ENCODE assay signal across 8 cellular contexts in genomic region chr12:32534698-32535097, GRCh38.
DNase-seq lines count a peak whose midpoint lies in the region; ATAC-seq and TF ChIP-seq lines count a peak whose summit lies in the region.

No MANE protein-coding gene starts in this region.

- H3K36me3 ChIP-seq in GM23248 (ENCODE audit: low read depth) (no peaks in the 10 kb centered on the region), ascending aorta (no peaks in the 10 kb centered on the region), kidney epithelial cell (ENCODE audit: control insufficient read depth, insufficient read depth, low read length) (no peaks in the 10 kb centered on the region), spleen (no peaks in the 10 kb centered on the region)

- H3K9me3 ChIP-seq in GM23248 (ENCODE audit: low read depth), result no peaks in the 10 kb centered on the region
- H3K9me3 ChIP-seq in ascending aorta, result no peaks in the 10 kb centered on the region
- H3K9me3 ChIP-seq in spleen, result no peaks in the 10 kb centered on the region

- peaks cover 29% of the 10 kb centered on the region for H3F3A ChIP-seq in GM23248 (ENCODE audit: insufficient read depth)

- H4K20me1 ChIP-seq in GM23248 (ENCODE audit: insufficient read depth), result no peaks in the 10 kb centered on the region

- H3K27me3 ChIP-seq in GM23248 (replicated peaks; ENCODE audit: insufficient read depth) (no peaks in the 10 kb centered on the region), ascending aorta (no peaks in the 10 kb centered on the region), kidney epithelial cell (ENCODE audit: control insufficient read depth, insufficient read depth, low read length) (no peaks in the 10 kb centered on the region), spleen (replicated peaks in 1 of 7) (no peaks in the 10 kb centered on the region)

- peak overlapping the region; percentile 62 for H2AFZ ChIP-seq in GM23248

- H3K4me3 ChIP-seq in GM23248 (peak overlapping the region; percentile 74), ascending aorta (peak overlapping the region; percentile 48 to 67), kidney epithelial cell (ENCODE audit: low read depth, low read length) (peak overlapping the region; percentile 22), spleen (peak overlapping the region; percentile 18 to 65 (median 37))

- H3K27ac ChIP-seq in GM23248 (peak overlapping the region; percentile 51), ascending aorta (peak overlapping the region; percentile 74 to 85), spleen (peak overlapping the region; percentile 30 to 83 (median 76))

- no peak overlapping the region for H3K27ac Mint-ChIP-seq in activated CD4-positive, alpha-beta T cell treated with anti-CD3 and anti-CD28 coated beads, Interleukin-2, amount 10 ng/mL, durations not matched to agents 24 days and 14 days

- in situ Hi-C loops in GM23248 (cut with MboI), result no loop called here

- no peak for TF ChIP-seq CTCF in ascending aorta (IDR thresholded peaks at IDR 0.05)
- no peak for TF ChIP-seq CTCF in kidney epithelial cell (IDR thresholded peaks at IDR 0.05; ENCODE audit: insufficient read depth, low read length, poor library complexity, severe bottlenecking)
- no peak for TF ChIP-seq CTCF in spleen (IDR thresholded peaks at IDR 0.05 in 8 of 11, conservative IDR thresholded peaks at IDR 0.05 in 3 of 11)

- H3K4me1 ChIP-seq in GM23248 (ENCODE audit: insufficient read depth) (peaks cover 26% of the 10 kb centered on the region), ascending aorta (peaks cover 6 to 28% of the 10 kb centered on the region in 2 donors), spleen (peaks cover 5 to 64% (median 39%) of the 10 kb centered on the region in 6 donors)

- no peaks in the 10 kb centered on the region for H3K9me3 Mint-ChIP-seq in activated CD4-positive, alpha-beta T cell treated with anti-CD3 and anti-CD28 coated beads, Interleukin-2, amount 10 ng/mL, durations not matched to agents 24 days and 14 days

- no peak for TF ChIP-seq POLR2A in spleen (IDR thresholded peaks at IDR 0.05)

- H3K27me3 Mint-ChIP-seq in activated CD4-positive, alpha-beta T cell treated with anti-CD3 and anti-CD28 coated beads, Interleukin-2, amount 10 ng/mL, durations not matched to agents 24 days and 14 days, result peaks cover 25% of the 10 kb centered on the region

- WGBS in GM23248 (ENCODE audit: low coverage in 1 of 2, low lambda C conversion rate in 2 of 2, missing lambda C conversion rate in 2 of 2), 2 experiments, result 4 to 11% methylated on average over 1 of the region's 1 CpG
- WGBS in spleen, 5 donors, result 12 to 39% (median 29%) methylated on average over 1 of the region's 1 CpG

- ATAC-seq in HG03039 (IDR thresholded peaks at IDR 0.05; ENCODE audit: unreplicated experiment), result no peak
- no peak for ATAC-seq in GM19351 (IDR thresholded peaks at IDR 0.05; ENCODE audit: unreplicated experiment)

- no peaks in the 10 kb centered on the region for H3K36me3 Mint-ChIP-seq in activated CD4-positive, alpha-beta T cell treated with anti-CD3 and anti-CD28 coated beads, Interleukin-2, amount 10 ng/mL, durations not matched to agents 24 days and 14 days (ENCODE audit: low read depth)

- H3K9ac ChIP-seq in GM23248, result peak overlapping the region; percentile 69

- peaks cover 7% of the 10 kb centered on the region; the same call in 1 of the 2 replicates for H3K79me2 ChIP-seq in GM23248 (ENCODE audit: insufficient read depth)

- intact Hi-C loops in ascending aorta (cut with DNase I) (loop anchor here (5.0 to 10.0 kb wide), 4 partner anchors 48 to 430 kb away; partner anchors contain the start of genes BICD1 and FGD4), spleen (cut with DNase I; ENCODE audit: low total_unique reads) (no loop called here)
- intact Hi-C loops in activated CD4-positive, alpha-beta T cell treated with anti-CD3 and anti-CD28 coated beads, Interleukin-2, amount 10 ng/mL, durations not matched to agents 24 days and 14 days (cut with micrococcal nuclease), result no loop called here

- DNase-seq in GM23248, result peak; percentile 17
- DNase-seq in ascending aorta (ENCODE audit: low spot score in 2 of 2), result no peak
- no peak for DNase-seq in kidney epithelial cell (ENCODE audit: low read depth)
- DNase-seq in spleen, result no peak
- no peak for DNase-seq in DMS114 treated with DMSO at 0.1 percent for 48 hours (lab: John Stamatoyannopoulos, UW; ENCODE audit: unreplicated experiment)
- no peak for DNase-seq in activated CD4-positive, alpha-beta T cell treated with anti-CD3 and anti-CD28 coated beads, Interleukin-2, amount 10 ng/mL, durations not matched to agents 24 days and 14 days

- H3K4me1 Mint-ChIP-seq in activated CD4-positive, alpha-beta T cell treated with anti-CD3 and anti-CD28 coated beads, Interleukin-2, amount 10 ng/mL, durations not matched to agents 24 days and 14 days, result peaks cover 3% of the 10 kb centered on the region

- no peaks in the 10 kb centered on the region for H3K9me2 ChIP-seq in GM23248 (ENCODE audit: insufficient read depth)

- H3K4me3 Mint-ChIP-seq in activated CD4-positive, alpha-beta T cell treated with anti-CD3 and anti-CD28 coated beads, Interleukin-2, amount 10 ng/mL, durations not matched to agents 24 days and 14 days, result no peak overlapping the region

- peak overlapping the region; percentile 87 for H3K4me2 ChIP-seq in GM23248 (ENCODE audit: unreplicated experiment)

Comparison
In these comparisons a context has a peak if more than half of its experiments do, and no peak if none do; other contexts are left out.
1. H3K4me3 ChIP-seq: peak in every context shown above with its lines; median percentile 74 in GM23248; 58 in ascending aorta; 37 in spleen; 22 in kidney epithelial cell.